In the genomic region with DNA sequence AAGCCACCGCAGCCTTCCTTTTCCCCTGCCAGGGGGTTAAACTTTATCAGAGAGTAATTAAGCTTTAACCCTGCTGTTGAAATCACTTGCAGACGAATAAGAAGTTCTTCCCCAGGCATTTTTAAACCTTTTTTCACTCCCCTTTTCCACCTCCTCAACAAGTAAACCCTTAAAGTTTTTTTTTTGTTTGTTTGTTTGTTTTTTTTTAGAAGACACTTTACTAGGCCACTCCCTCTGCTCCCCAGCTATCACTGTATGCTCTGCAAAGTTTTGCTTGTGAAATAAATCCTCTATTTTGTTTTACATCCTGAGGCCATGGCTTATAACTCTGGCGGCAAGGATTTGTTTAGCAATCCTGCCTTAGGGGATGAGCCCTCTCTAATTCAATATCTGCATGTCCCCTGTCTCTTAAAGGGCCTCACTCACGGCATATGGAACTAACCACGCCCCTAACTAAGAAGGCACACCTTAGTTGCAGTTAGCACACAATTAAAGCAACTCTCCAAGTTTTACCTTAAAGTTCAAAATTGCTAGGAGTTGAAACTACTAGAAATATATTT, we compare ENCODE assay signal across 8 cellular contexts.
DNase-seq lines count a peak whose midpoint lies in the region; ATAC-seq, FAIRE-seq and TF ChIP-seq lines count a peak whose summit lies in the region.

No MANE protein-coding gene starts in this region.

- peak; percentile 72 to 78; a peak in 4 of 6 replicates for ATAC-seq in A549
- peak; percentile 62 for ATAC-seq in HG02588 (IDR thresholded peaks at IDR 0.05; ENCODE audit: unreplicated experiment)

- POLR2A ChIA-PET in A549 (lab: Yijun Ruan, JAX) (no interaction called here), SK-N-SH (lab: Yijun Ruan, JAX) (no interaction called here)

- H3K9me2 ChIP-seq in SK-N-SH = no peaks in the 10 kb centered on the region

- TF ChIP-seq RAD21 in A549 (conservative IDR thresholded peaks at IDR 0.05 in 1 of 2, IDR thresholded peaks at IDR 0.05 in 1 of 2) (no peak), SK-N-SH (IDR thresholded peaks at IDR 0.05; ENCODE audit: low read length) (no peak)

- WGBS in A549 (ENCODE audit: missing lambda C conversion rate) = 6% methylated on average over 5 of the region's 5 CpGs
- WGBS in SK-N-SH (ENCODE audit: low lambda C conversion rate) = 4% methylated on average over 5 of the region's 5 CpGs
- WGBS in transverse colon (ENCODE audit: low coverage in 1 of 2), 2 donors = 7 to 17% methylated on average over 4 to 5 of the region's 5 CpGs

- H3K9me3 ChIP-seq in A549 = no peaks in the 10 kb centered on the region
- no peaks in the 10 kb centered on the region for H3K9me3 ChIP-seq in SK-N-SH
- H3K9me3 ChIP-seq in iPS-15b (ENCODE audit: control insufficient read depth, insufficient read depth, low read length) = no peaks in the 10 kb centered on the region
- no peaks in the 10 kb centered on the region for H3K9me3 ChIP-seq in transverse colon

- TF ChIP-seq CTCF in A549 (IDR thresholded peaks at IDR 0.05) (no peak), SK-N-SH (IDR thresholded peaks at IDR 0.05) (no peak), transverse colon (IDR thresholded peaks at IDR 0.05) (no peak)

- H3K27me3 ChIP-seq in SK-N-SH (ENCODE audit: insufficient read depth) (no peaks in the 10 kb centered on the region), iPS-15b (ENCODE audit: control insufficient read depth, insufficient read depth, low read length) (no peaks in the 10 kb centered on the region), transverse colon (no peaks in the 10 kb centered on the region)

- H3F3A ChIP-seq in SK-N-SH (replicated peaks; ENCODE audit: insufficient read depth) = no peaks in the 10 kb centered on the region

- H3K36me3 ChIP-seq in SK-N-SH (replicated peaks in 1 of 2; ENCODE audit: control insufficient read depth in 1 of 2, insufficient read depth in 2 of 2, low read length in 1 of 2) = peaks cover 2 to 10% of the 10 kb centered on the region in 2 experiments
- peaks cover 7% of the 10 kb centered on the region for H3K36me3 ChIP-seq in iPS-15b (ENCODE audit: control insufficient read depth, insufficient read depth, low read length)
- no peaks in the 10 kb centered on the region for H3K36me3 ChIP-seq in transverse colon

- peak overlapping the region; percentile 78 for H3K4me3 ChIP-seq in A549
- peak overlapping the region; percentile 65 to 66 for H3K4me3 ChIP-seq in SK-N-SH (ENCODE audit: low read depth in 2 of 2, low read length in 1 of 2)
- peak overlapping the region; percentile 85 for H3K4me3 ChIP-seq in iPS-15b (ENCODE audit: low read depth, low read length)
- H3K4me3 ChIP-seq in transverse colon = peak overlapping the region; percentile 28 to 56 (median 52)

- peaks cover 11% of the 10 kb centered on the region; the same call in 1 of the 2 replicates for H3K79me2 ChIP-seq in SK-N-SH (ENCODE audit: insufficient read depth)

- in situ Hi-C loops in transverse colon (cut with MboI; ENCODE audit: low pct_ligation_motif_present in 1 of 4, low pct_unique_long_range_greater_than_20kb in 1 of 4, low sequenced_read_pairs in 3 of 4) = no loop called here

- H3K4me2 ChIP-seq in A549 (peak overlapping the region; percentile 60), SK-N-SH (peak overlapping the region; percentile 84)

- intact Hi-C loops in transverse colon (cut with DNase I; ENCODE audit: low total_unique reads) = no loop called here

- H2AFZ ChIP-seq in SK-N-SH (ENCODE audit: low read depth) = peak overlapping the region; percentile 88

- no peak for TF ChIP-seq POLR2A in A549 (IDR thresholded peaks at IDR 0.05; ENCODE audit: low read length)
- no peak for TF ChIP-seq POLR2A in transverse colon (IDR thresholded peaks at IDR 0.05)

- TF ChIP-seq EP300 in A549 (IDR thresholded peaks at IDR 0.05) (no peak), SK-N-SH (IDR thresholded peaks at IDR 0.05; ENCODE audit: borderline replicate concordance in 1 of 2, low read depth in 1 of 2, low read length in 1 of 2) (no peak), transverse colon (IDR thresholded peaks at IDR 0.05; ENCODE audit: low read depth) (no peak)

- H3K27ac ChIP-seq in A549 = peak overlapping the region; percentile 82 to 83
- H3K27ac ChIP-seq in SK-N-SH (ENCODE audit: low read depth in 2 of 2, low read length in 1 of 2) = peak overlapping the region; percentile 38 to 75; a peak in 3 of 4 replicates
- H3K27ac ChIP-seq in transverse colon = peak overlapping the region; percentile 52 to 83 (median 73)

- DNase-seq in A549 (ENCODE audit: low read depth in 1 of 2, low spot score in 1 of 2) (peak; percentile 6 to 31), SK-N-SH (peak; percentile 4), transverse colon (no peak), activated gamma-delta T cell (lab: John Stamatoyannopoulos, UW) (no peak), foreskin melanocyte (no peak), NCI-H2081 treated with DMSO at 0.1 percent for 48 hours (lab: John Stamatoyannopoulos, UW) (no peak)

- H3K9ac ChIP-seq in SK-N-SH = peak overlapping the region; percentile 68
- H3K9ac ChIP-seq in iPS-15b (ENCODE audit: low read depth, low read length) = peak overlapping the region; percentile 88

- H3K4me1 ChIP-seq in A549 = peaks cover 7% of the 10 kb centered on the region; the same call in 1 of the 3 replicates
- peaks cover 0 to 2% of the 10 kb centered on the region in 2 experiments; a peak in 2 of 4 replicates for H3K4me1 ChIP-seq in SK-N-SH (ENCODE audit: control insufficient read depth in 1 of 2, insufficient read depth in 2 of 2, low read depth in 1 of 2, low read length in 1 of 2)
- H3K4me1 ChIP-seq in iPS-15b (ENCODE audit: control insufficient read depth, insufficient read depth, low read length) = no peaks in the 10 kb centered on the region
- H3K4me1 ChIP-seq in transverse colon = peaks cover 0 to 6% (median 3%) of the 10 kb centered on the region in 4 donors

- no peak for FAIRE-seq in A549 (lab: Jason Lieb, UNC)

- no peaks in the 10 kb centered on the region for H4K20me1 ChIP-seq in SK-N-SH (ENCODE audit: insufficient read depth)

- CTCF ChIA-PET in A549 (lab: Yijun Ruan, JAX) = interaction anchor here (1.2 kb wide), 1 partner anchor 13 kb away, joined by 4 read pairs; no protein-coding TSS in a partner anchor
- CTCF ChIA-PET in SK-N-SH (lab: Yijun Ruan, JAX) = no interaction called here

TF ChIP-seq in A549, 52 proteins besides CTCF, POLR2A, EP300 and RAD21:
- TF ChIP-seq NR3C1 (IDR thresholded peaks at IDR 0.05) (no peak), JUN (IDR thresholded peaks at IDR 0.05) (no peak), KDM1A (IDR thresholded peaks at IDR 0.05; ENCODE audit: low read depth) (no peak), HEYL (CRISPR knock-in tag; IDR thresholded peaks at IDR 0.05) (no peak), HOXB5 (CRISPR knock-in tag; IDR thresholded peaks at IDR 0.05) (no peak)
- TF ChIP-seq, protein P1, sequence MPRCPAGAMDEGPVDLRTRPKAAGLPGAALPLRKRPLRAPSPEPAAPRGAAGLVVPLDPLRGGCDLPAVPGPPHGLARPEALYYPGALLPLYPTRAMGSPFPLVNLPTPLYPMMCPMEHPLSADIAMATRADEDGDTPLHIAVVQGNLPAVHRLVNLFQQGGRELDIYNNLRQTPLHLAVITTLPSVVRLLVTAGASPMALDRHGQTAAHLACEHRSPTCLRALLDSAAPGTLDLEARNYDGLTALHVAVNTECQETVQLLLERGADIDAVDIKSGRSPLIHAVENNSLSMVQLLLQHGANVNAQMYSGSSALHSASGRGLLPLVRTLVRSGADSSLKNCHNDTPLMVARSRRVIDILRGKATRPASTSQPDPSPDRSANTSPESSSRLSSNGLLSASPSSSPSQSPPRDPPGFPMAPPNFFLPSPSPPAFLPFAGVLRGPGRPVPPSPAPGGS (IDR thresholded peaks at IDR 0.05) = no peak
TF ChIP-seq in A549: peak in this region for 0.

TF ChIP-seq in SK-N-SH, 30 proteins besides CTCF, POLR2A, EP300 and RAD21:
- TF ChIP-seq, protein P2, sequence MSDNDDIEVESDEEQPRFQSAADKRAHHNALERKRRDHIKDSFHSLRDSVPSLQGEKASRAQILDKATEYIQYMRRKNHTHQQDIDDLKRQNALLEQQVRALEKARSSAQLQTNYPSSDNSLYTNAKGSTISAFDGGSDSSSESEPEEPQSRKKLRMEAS (IDR thresholded peaks at IDR 0.05; ENCODE audit: low read depth) = 0 out of 2 replicates have a peak, but pooled peaks have one; percentile 13
- no peak for TF ChIP-seq ELF1 (IDR thresholded peaks at IDR 0.05)

Comparison
In these comparisons a context has a peak if more than half of its experiments do, and no peak if none do; other contexts are left out.
1. DNase-seq: peak in A549 (2 of 2) and SK-N-SH (single experiment); none in transverse colon (single experiment), activated gamma-delta T cell (single experiment), foreskin melanocyte (single experiment) and NCI-H2081 treated with DMSO at 0.1 percent for 48 hours (single experiment).
2. Peak in every context shown above with its lines, with median percentiles within 50 percentile points of each other: H3K27ac ChIP-seq and H3K4me3 ChIP-seq.